In the genomic region with DNA sequence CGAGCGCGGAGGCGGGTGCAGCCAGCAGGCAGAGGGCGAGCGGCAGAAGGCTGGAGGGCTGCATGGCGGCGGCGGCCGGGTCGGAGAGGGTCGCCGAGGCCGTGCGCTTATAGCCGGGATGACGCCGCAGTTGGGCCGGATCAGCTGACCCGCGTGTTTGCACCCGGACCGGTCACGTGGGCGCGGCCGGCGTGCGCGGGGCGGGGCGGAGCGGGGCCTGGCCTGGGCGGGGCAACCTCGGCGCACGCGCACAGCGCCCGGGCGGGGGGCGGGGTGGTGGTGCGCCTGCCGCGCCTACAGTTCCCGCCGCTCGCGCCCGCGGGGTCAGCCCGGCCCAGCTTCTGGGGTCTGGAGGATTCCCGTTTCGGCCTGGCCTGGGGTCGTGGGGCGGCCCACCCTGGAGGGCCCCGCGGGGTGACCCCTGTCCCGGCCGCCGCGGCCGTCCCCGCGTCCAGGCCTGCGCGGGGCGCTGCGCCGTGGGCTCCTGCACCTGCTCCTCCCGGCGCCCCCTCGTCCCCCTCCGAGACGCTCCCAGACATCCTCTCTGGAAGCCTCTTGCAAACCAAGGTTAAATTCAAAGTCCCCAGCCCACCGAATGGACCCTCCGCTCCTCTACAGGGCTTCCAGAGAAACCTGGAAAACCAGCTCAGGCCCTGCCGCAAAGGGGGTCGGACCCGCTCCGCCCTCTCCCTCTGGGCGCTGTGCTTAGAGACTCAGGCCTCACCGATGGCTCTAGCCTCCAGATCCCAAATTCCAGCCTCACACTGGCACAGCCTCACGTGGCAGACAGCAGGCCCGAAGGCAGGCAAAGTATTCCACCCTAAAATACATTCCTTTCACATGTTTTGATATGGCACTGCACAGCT, we compare ENCODE assay signal across 7 cellular contexts. TPM values are rescaled to one million over a fixed set of nuclear protein-coding genes. Genes with fewer than 3 reads are reported as not detected.
DNase-seq lines count a peak whose midpoint lies in the region; ATAC-seq and TF ChIP-seq lines count a peak whose summit lies in the region.

TSS of gene CTSD (minus strand) at position 132 of the 866 bp plus-strand sequence. CDS start at position 64, 68 bp downstream.

- in situ Hi-C loops in T47D (cut with HindIII; ENCODE audit: low pct_unique_long_range_greater_than_20kb, low sequenced_read_pairs): no loop called here

- H3F3A ChIP-seq in smooth muscle cell (ENCODE audit: low read depth): no peaks in the 10 kb centered on the region

- peak within 1 kb of the TSS; percentile 96 for H3K4me3 ChIP-seq in smooth muscle cell

- 3% methylated on average over 49 of the region's 85 CpGs for WGBS in smooth muscle cell (ENCODE audit: low lambda C conversion rate)

- H3K79me2 ChIP-seq in smooth muscle cell (ENCODE audit: low read depth): peaks cover 12% of the 10 kb centered on the region

- H3K9ac ChIP-seq in smooth muscle cell (ENCODE audit: low read depth): peak within 1 kb of the TSS; percentile 73

- H3K27ac ChIP-seq in VCaP (peak within 1 kb of the TSS; percentile 86), smooth muscle cell (ENCODE audit: low read depth) (no peak within 1 kb of the TSS)

- peaks cover 14% of the 10 kb centered on the region for H4K20me1 ChIP-seq in smooth muscle cell (ENCODE audit: low read depth)

- no peaks in the 10 kb centered on the region for H3K27me3 ChIP-seq in smooth muscle cell (ENCODE audit: low read depth)

- H3K9me3 ChIP-seq in smooth muscle cell (replicated peaks; ENCODE audit: low read depth): no peaks in the 10 kb centered on the region

- peak within 1 kb of the TSS; percentile 100 for H3K4me2 ChIP-seq in smooth muscle cell

- TF ChIP-seq CTCF in VCaP (conservative IDR thresholded peaks at IDR 0.05) (0 out of 2 replicates have a peak, but pooled peaks have one; percentile 21), smooth muscle cell (IDR thresholded peaks at IDR 0.05; ENCODE audit: borderline replicate concordance, insufficient read depth, poor library complexity, severe bottlenecking) (no peak)

- H3K4me1 ChIP-seq in smooth muscle cell (ENCODE audit: low read depth): peaks cover 5% of the 10 kb centered on the region

- DNase-seq in NCI-H187 treated with DMSO at 0.1 percent for 48 hours (lab: John Stamatoyannopoulos, UW): peak; percentile 26
- peak; percentile 89 to 94 for DNase-seq in T47D (ENCODE audit: low read depth in 1 of 2, low spot score in 1 of 2)
- peak; percentile 99 for DNase-seq in iPS-NIHi7 (ENCODE audit: extremely low spot score)
- DNase-seq in smooth muscle cell (lab: John Stamatoyannopoulos, UW; ENCODE audit: unreplicated experiment): peak; percentile 41

- H3K36me3 ChIP-seq in smooth muscle cell (ENCODE audit: low read depth): no peaks in the 10 kb centered on the region

- peak; percentile 82 for ATAC-seq in GM18498 (IDR thresholded peaks at IDR 0.05; ENCODE audit: unreplicated experiment)
- ATAC-seq in HG02642 (IDR thresholded peaks at IDR 0.05; ENCODE audit: poor library complexity, unreplicated experiment): peak; percentile 80

- H2AFZ ChIP-seq in smooth muscle cell (ENCODE audit: low read depth): peak within 1 kb of the TSS; percentile 95

RNA-seq across cellular contexts. Expression of gene CTSD, which starts in this region (rescaled TPM):
- total RNA-seq in smooth muscle cell: 101 and 123 TPM in 2 replicates
- polyA plus RNA-seq in smooth muscle cell: 301 and 310 TPM in 2 replicates

Comparison
In these comparisons a context has a peak if more than half of its experiments do, and no peak if none do; other contexts are left out.
1. DNase-seq: peak in every context shown above with its lines; median percentile 99 in iPS-NIHi7; 92 in T47D; 41 in smooth muscle cell; 26 in NCI-H187 treated with DMSO at 0.1 percent for 48 hours.